Comparison of ENCODE assay signal across 18 cellular contexts in the genomic region with DNA sequence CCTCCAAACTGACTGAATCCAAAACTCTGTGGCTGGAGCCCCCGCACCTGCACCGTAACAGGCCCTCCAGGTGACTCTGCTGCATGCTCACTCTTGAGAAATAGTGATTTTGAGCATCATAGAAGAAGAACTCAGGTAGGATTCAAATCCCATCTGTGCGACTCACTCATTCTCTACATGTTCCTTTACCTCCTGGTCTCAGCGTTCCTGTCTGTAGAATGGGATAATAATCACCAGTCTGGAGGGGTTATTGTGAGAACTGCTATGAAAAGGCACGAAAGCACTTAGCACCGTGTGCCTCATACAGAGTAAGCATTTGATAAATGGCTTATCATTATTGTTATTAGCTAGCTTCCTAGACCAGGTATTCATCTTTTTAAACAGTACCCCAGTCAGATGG. TPM values are rescaled to one million over a fixed set of nuclear protein-coding genes. Genes with fewer than 3 reads are reported as not detected.
A peak's percentile ranks its signal among the peaks of the same experiment; 100 is the strongest.
DNase-seq lines count a peak whose midpoint lies in the region; ATAC-seq and TF ChIP-seq lines count a peak whose summit lies in the region.
"Had no signal": no experiment of that assay in that cellular context is flagged by ENCODE, and none has a peak within 500 bp of the region (broad histone marks: within the 10 kb centered on the region; RNA-seq: fewer than 3 reads in every experiment).

No MANE protein-coding gene starts in this region.

- no peak overlapping the region for H3K4me2 ChIP-seq in OCI-LY7 (ENCODE audit: low read length)

- TF ChIP-seq CTCF in left ventricle myocardium inferior (IDR thresholded peaks at IDR 0.05; ENCODE audit: borderline replicate concordance) (no peak), neural crest cell (conservative IDR thresholded peaks at IDR 0.05) (no peak), OCI-LY7 (conservative IDR thresholded peaks at IDR 0.05; ENCODE audit: low read length) (no peak)

- no peaks in the 10 kb centered on the region for H3K9me3 Mint-ChIP-seq in neural crest cell
- H3K9me3 Mint-ChIP-seq in activated T-cell treated with anti-CD3 and anti-CD28 coated beads, Interleukin-2, amount 50 U/mL, for 24 hours: no peaks in the 10 kb centered on the region
- H3K9me3 Mint-ChIP-seq in activated CD4-positive, alpha-beta memory T cell treated with anti-CD3 and anti-CD28 coated beads for 36 hours: no peaks in the 10 kb centered on the region

- H3K9ac ChIP-seq in adipocyte (ENCODE audit: low read length): peak overlapping the region; percentile 0

- peak overlapping the region; percentile 47 for H3K4me3 Mint-ChIP-seq in neural crest cell
- H3K4me3 Mint-ChIP-seq in activated T-cell treated with anti-CD3 and anti-CD28 coated beads, Interleukin-2, amount 50 U/mL, for 24 hours: no peak overlapping the region
- H3K4me3 Mint-ChIP-seq in activated CD4-positive, alpha-beta memory T cell treated with anti-CD3 and anti-CD28 coated beads for 36 hours: no peak overlapping the region

- H3K36me3 ChIP-seq in left ventricle myocardium inferior (no peaks in the 10 kb centered on the region), adipocyte (ENCODE audit: control insufficient read depth, insufficient read depth, low read length, severe bottlenecking) (peaks cover under 1% of the 10 kb centered on the region), OCI-LY7 (ENCODE audit: insufficient read depth, low read length) (no peaks in the 10 kb centered on the region; the same call in 1 of the 2 replicates)

- no peaks in the 10 kb centered on the region for H3K9me2 ChIP-seq in OCI-LY7 (ENCODE audit: insufficient read depth, low read length)

- H3K79me2 ChIP-seq in OCI-LY7 (ENCODE audit: insufficient read depth, low read depth, low read length): no peaks in the 10 kb centered on the region

- no peaks in the 10 kb centered on the region for H4K20me1 ChIP-seq in OCI-LY7 (ENCODE audit: insufficient read depth, low read length)

- DNase-seq in left ventricle myocardium superior: peak; percentile 13
- DNase-seq in left ventricle myocardium inferior: no peak
- DNase-seq in adipocyte (ENCODE audit: low read depth): no peak
- no peak for DNase-seq in neural crest cell (ENCODE audit: low read depth, low spot score)
- no peak for DNase-seq in activated T-cell treated with anti-CD3 and anti-CD28 coated beads, Interleukin-2, amount 50 U/mL, for 24 hours
- DNase-seq in activated naive CD4-positive, alpha-beta T cell treated with anti-CD3 and anti-CD28 coated beads, Interleukin-2, amount 50 U/mL, for 16 hours: no peak
- no peak for DNase-seq in OCI-LY7 (ENCODE audit: low spot score)
- DNase-seq in activated CD4-positive, alpha-beta memory T cell treated with anti-CD3 and anti-CD28 coated beads for 36 hours: no peak
- DNase-seq: 8988T, DMS153, KBM-7, NCI-H1105 treated with DMSO at 0.1 percent for 48 hours, NCI-H2029, NCI-H526, SHP77 treated with DMSO at 0.1 percent for 48 hours had no signal

- POLR2A ChIA-PET in OCI-LY7 (lab: Charles Lee): interaction anchor here (0.5 to 0.7 kb wide), 2 partner anchors 150 to 559 kb away, joined by 3 to 7 read pairs; no protein-coding TSS in a partner anchor
- POLR2A ChIA-PET in activated CD4-positive, alpha-beta memory T cell treated with anti-CD3 and anti-CD28 coated beads for 36 hours (lab: Charles Lee): no interaction called here

- CTCF ChIA-PET in OCI-LY7 (lab: Charles Lee; ENCODE audit: unreplicated experiment): no interaction called here
- CTCF ChIA-PET in activated CD4-positive, alpha-beta memory T cell treated with anti-CD3 and anti-CD28 coated beads for 36 hours (lab: Charles Lee): interaction anchor here (3.4 kb wide), 1 partner anchor 8 kb away, joined by 10 read pairs; no protein-coding TSS in a partner anchor

- no peaks in the 10 kb centered on the region for H3K27me3 Mint-ChIP-seq in neural crest cell (ENCODE audit: low read depth)
- H3K27me3 Mint-ChIP-seq in activated T-cell treated with anti-CD3 and anti-CD28 coated beads, Interleukin-2, amount 50 U/mL, for 24 hours: no peaks in the 10 kb centered on the region
- no peaks in the 10 kb centered on the region for H3K27me3 Mint-ChIP-seq in activated CD4-positive, alpha-beta memory T cell treated with anti-CD3 and anti-CD28 coated beads for 36 hours

- no peak for ATAC-seq in left ventricle myocardium superior
- ATAC-seq: Panc1 had no signal

- H3K9me3 ChIP-seq in left ventricle myocardium inferior (replicated peaks): no peaks in the 10 kb centered on the region
- no peaks in the 10 kb centered on the region for H3K9me3 ChIP-seq in adipocyte (ENCODE audit: control insufficient read depth, low read length)
- H3K9me3 ChIP-seq in OCI-LY7 (ENCODE audit: low read length): no peaks in the 10 kb centered on the region
- H3K9me3 ChIP-seq: HAP-1 had no signal

- intact Hi-C loops in left ventricle myocardium superior (cut with micrococcal nuclease): no loop called here
- intact Hi-C loops in left ventricle myocardium inferior (cut with micrococcal nuclease): loop anchor here (5.0 to 10.0 kb wide), 2 partner anchors 48 to 121 kb away; partner anchors contain the start of gene ARHGAP35
- intact Hi-C loops in OCI-LY7 (cut with micrococcal nuclease; ENCODE audit: unreplicated experiment): no loop called here
- intact Hi-C loops in activated CD4-positive, alpha-beta memory T cell treated with anti-CD3 and anti-CD28 coated beads for 36 hours (cut with micrococcal nuclease): no loop called here

- H3K4me1 Mint-ChIP-seq in neural crest cell: peaks cover 29% of the 10 kb centered on the region
- H3K4me1 Mint-ChIP-seq in activated T-cell treated with anti-CD3 and anti-CD28 coated beads, Interleukin-2, amount 50 U/mL, for 24 hours (ENCODE audit: low read depth): peaks cover 21% of the 10 kb centered on the region
- H3K4me1 Mint-ChIP-seq in activated CD4-positive, alpha-beta memory T cell treated with anti-CD3 and anti-CD28 coated beads for 36 hours (ENCODE audit: low read depth): peaks cover 11% of the 10 kb centered on the region

- no peaks in the 10 kb centered on the region for H3K36me3 Mint-ChIP-seq in neural crest cell (ENCODE audit: low read depth)
- H3K36me3 Mint-ChIP-seq in activated T-cell treated with anti-CD3 and anti-CD28 coated beads, Interleukin-2, amount 50 U/mL, for 24 hours (ENCODE audit: low read depth): peaks cover 9% of the 10 kb centered on the region
- no peaks in the 10 kb centered on the region for H3K36me3 Mint-ChIP-seq in activated CD4-positive, alpha-beta memory T cell treated with anti-CD3 and anti-CD28 coated beads for 36 hours

- no peaks in the 10 kb centered on the region for H3K27me3 ChIP-seq in left ventricle myocardium inferior (ENCODE audit: low read depth)
- H3K27me3 ChIP-seq in adipocyte (replicated peaks; ENCODE audit: control insufficient read depth, insufficient read depth, low read length): no peaks in the 10 kb centered on the region

- H3K27ac Mint-ChIP-seq in neural crest cell (ENCODE audit: unreplicated experiment): no peak overlapping the region
- H3K27ac Mint-ChIP-seq in activated T-cell treated with anti-CD3 and anti-CD28 coated beads, Interleukin-2, amount 50 U/mL, for 24 hours: no peak overlapping the region
- no peak overlapping the region for H3K27ac Mint-ChIP-seq in activated CD4-positive, alpha-beta memory T cell treated with anti-CD3 and anti-CD28 coated beads for 36 hours

- H3K4me1 ChIP-seq in left ventricle myocardium inferior (peaks cover 82% of the 10 kb centered on the region), adipocyte (ENCODE audit: control insufficient read depth, insufficient read depth, low read length) (peaks cover 50% of the 10 kb centered on the region), OCI-LY7 (ENCODE audit: insufficient read depth, low read length, poor library complexity, severe bottlenecking) (no peaks in the 10 kb centered on the region)
- H3K4me1 ChIP-seq: HAP-1 had no signal

- H3K27ac ChIP-seq in left ventricle myocardium inferior (replicated peaks): no peak overlapping the region
- H3K27ac ChIP-seq in OCI-LY7 (ENCODE audit: low read depth, low read length, poor library complexity, severe bottlenecking): no peak overlapping the region
- H3K27ac ChIP-seq: HL-60 had no signal

- BruUV-seq in OCI-LY7 (replicated peaks; lab: Mats Ljungman, UMichigan): no TSS peak

- H3K4me3 ChIP-seq in left ventricle myocardium inferior (no peak overlapping the region), adipocyte (ENCODE audit: low read length) (no peak overlapping the region), OCI-LY7 (ENCODE audit: low read depth, low read length, poor library complexity, severe bottlenecking) (no peak overlapping the region)
- H3K4me3 ChIP-seq: HAP-1 had no signal

- no peak overlapping the region for H2AFZ ChIP-seq in OCI-LY7 (ENCODE audit: low read length)

RNA-seq across cellular contexts. Expression of gene NPAS1, which starts 36.5 kb away (rescaled TPM):
- 0.32 TPM for total RNA-seq in left ventricle myocardium superior
- total RNA-seq in left ventricle myocardium inferior: not detected
- total RNA-seq in neural crest cell: 1.5 and 1.9 TPM in 2 replicates
- 3.4 and 3.5 TPM in 2 replicates for total RNA-seq in OCI-LY7 (2014; rRNA removed; shearing (Covaris generic))
- total RNA-seq in OCI-LY7 (2022): 8.4 and 14.1 TPM in 2 replicates
- not detected for total RNA-seq in activated CD4-positive, alpha-beta memory T cell treated with anti-CD3 and anti-CD28 coated beads for 36 hours
